Comparison of ENCODE assay signal across 2 cellular contexts in genomic region chr6:6997282-6998193, GRCh38.
TF ChIP-seq lines count a peak whose summit lies in the region.

No MANE protein-coding gene starts in this region.

TF ChIP-seq in GM23338, 12 proteins besides CTCF, POLR2A, EP300 and RAD21:
- TF ChIP-seq ZNF462 (CRISPR knock-in tag; IDR thresholded peaks at IDR 0.05) (no peak), EZH2phosphoT487 (IDR thresholded peaks at IDR 0.05; ENCODE audit: unreplicated experiment) (no peak), EZH2 (IDR thresholded peaks at IDR 0.05; ENCODE audit: low read depth, unreplicated experiment) (no peak), STAT1 (IDR thresholded peaks at IDR 0.05; ENCODE audit: unreplicated experiment) (no peak), ETS1 (IDR thresholded peaks at IDR 0.05) (no peak), ZNF114 (CRISPR knock-in tag; IDR thresholded peaks at IDR 0.05) (no peak), JUNB (IDR thresholded peaks at IDR 0.05; ENCODE audit: unreplicated experiment) (no peak), ZNF331 (CRISPR knock-in tag; IDR thresholded peaks at IDR 0.05; ENCODE audit: low read depth) (no peak), POLR2AphosphoS5 (IDR thresholded peaks at IDR 0.05; ENCODE audit: low read depth) (no peak), CREB1 (CRISPR knock-in tag; IDR thresholded peaks at IDR 0.05; ENCODE audit: low read depth) (no peak)

TF ChIP-seq in H1, 55 proteins besides CTCF, POLR2A, EP300 and RAD21:
- TF ChIP-seq MAFK (IDR thresholded peaks at IDR 0.05; ENCODE audit: low read depth, low read length) (no peak), ATF3 (IDR thresholded peaks at IDR 0.05; ENCODE audit: insufficient read depth, low read depth, low read length) (no peak), TAF7 (optimal IDR thresholded peaks at IDR 0.05; ENCODE audit: borderline replicate concordance, low read depth, low read length) (no peak), TCF12 (IDR thresholded peaks at IDR 0.05; ENCODE audit: low read depth, low read length) (no peak), BACH1 (IDR thresholded peaks at IDR 0.05; ENCODE audit: low read length) (no peak), TEAD4 (IDR thresholded peaks at IDR 0.05; ENCODE audit: low read depth, low read length) (no peak), CREB1 (IDR thresholded peaks at IDR 0.05) (no peak), SAP30 (IDR thresholded peaks at IDR 0.05; ENCODE audit: insufficient read depth, insufficient replicate concordance, low read length) (no peak), KDM4A (IDR thresholded peaks at IDR 0.05; ENCODE audit: low read depth, low read length, severe bottlenecking) (no peak), RNF2 (IDR thresholded peaks at IDR 0.05; ENCODE audit: borderline replicate concordance, low read depth, low read length, missing control alignments, poor library complexity, severe bottlenecking) (no peak)
